In genomic region chr4:145821771-145822170, GRCh38 we compare ENCODE assay signal across 21 cellular contexts.
"Had no signal": no experiment of that assay in that cellular context is flagged by ENCODE, and none has a peak within 500 bp of the region (broad histone marks: within the 10 kb centered on the region; RNA-seq: fewer than 3 reads in every experiment).

No MANE protein-coding gene starts in this region.

- H3K4me3 ChIP-seq: left ventricle myocardium inferior, ovary, sigmoid colon, vagina had no signal

- H3K4me1 Mint-ChIP-seq: activated T-helper 17 cell treated with anti-CD3 and anti-CD28 coated beads, Interleukin-2, amount 50 U/mL, for 72 hours had no signal

- H3K4me3 Mint-ChIP-seq: activated T-helper 17 cell treated with anti-CD3 and anti-CD28 coated beads, Interleukin-2, amount 50 U/mL, for 72 hours; stimulated activated effector memory CD8-positive, alpha-beta T cell treated with anti-CD3 and anti-CD28 coated beads, Interleukin-12 subunit alpha, Interleukin-12 subunit beta, amount 100 ng/mL, for 72 hours; stimulated activated naive CD8-positive, alpha-beta T cell treated with anti-CD3 and anti-CD28 coated beads, Interleukin-15, amount 100 ng/mL, for 72 hours; type B pancreatic cell had no signal

- H3K9me3 Mint-ChIP-seq: activated T-helper 17 cell treated with anti-CD3 and anti-CD28 coated beads, Interleukin-2, amount 50 U/mL, for 72 hours; stimulated activated effector memory CD8-positive, alpha-beta T cell treated with anti-CD3 and anti-CD28 coated beads, Interleukin-12 subunit alpha, Interleukin-12 subunit beta, amount 100 ng/mL, for 72 hours; stimulated activated naive CD8-positive, alpha-beta T cell treated with anti-CD3 and anti-CD28 coated beads, Interleukin-15, amount 100 ng/mL, for 72 hours; type B pancreatic cell had no signal

- H3K27ac Mint-ChIP-seq: activated T-helper 17 cell treated with anti-CD3 and anti-CD28 coated beads, Interleukin-2, amount 50 U/mL, for 72 hours; progenitor cell of endocrine pancreas; stimulated activated effector memory CD8-positive, alpha-beta T cell treated with anti-CD3 and anti-CD28 coated beads, Interleukin-12 subunit alpha, Interleukin-12 subunit beta, amount 100 ng/mL, for 72 hours; type B pancreatic cell had no signal

- H3K4me1 ChIP-seq: vagina had no signal

- H3K27me3 Mint-ChIP-seq: activated T-helper 17 cell treated with anti-CD3 and anti-CD28 coated beads, Interleukin-2, amount 50 U/mL, for 72 hours; progenitor cell of endocrine pancreas; stimulated activated naive CD8-positive, alpha-beta T cell treated with anti-CD3 and anti-CD28 coated beads, Interleukin-15, amount 100 ng/mL, for 72 hours; type B pancreatic cell had no signal

- H3K36me3 ChIP-seq: brain microvascular endothelial cell, ovary, vagina had no signal

- DNase-seq: activated CD4-positive, alpha-beta T cell treated with anti-CD3 and anti-CD28 coated beads for 4 hours; activated CD4-positive, alpha-beta T cell treated with anti-CD3 and anti-CD28 coated beads, Interleukin-2, amount 50 U/mL, for 4 hours; activated gamma-delta T cell treated with Interleukin-2 at 50 U/mL for 16 hours; activated naive CD4-positive, alpha-beta T cell treated with anti-CD3 and anti-CD28 coated beads, Interleukin-2, amount 50 U/mL, for 16 hours; activated T-cell treated with anti-CD3 and anti-CD28 coated beads, Interleukin-2, amount 50 U/mL, for 1 hour; amniotic stem cell; brain microvascular endothelial cell; cortex of kidney; left ventricle myocardium inferior; ovary; sigmoid colon; small intestine; stimulated activated CD4-positive, alpha-beta T cell treated with anti-CD3 and anti-CD28 coated beads, Interleukin-4, amount 100 ng/mL, for 24 hours; stimulated activated naive CD8-positive, alpha-beta T cell treated with anti-CD3 and anti-CD28 coated beads, Interleukin-15, amount 100 ng/mL, for 72 hours; substantia nigra had no signal

- H3K9me3 ChIP-seq: left ventricle myocardium inferior, ovary, sigmoid colon, vagina had no signal

- H3K27me3 ChIP-seq: brain microvascular endothelial cell, ovary, sigmoid colon, vagina had no signal

- ATAC-seq: activated T-helper 17 cell treated with anti-CD3 and anti-CD28 coated beads, Interleukin-2, amount 50 U/mL, for 72 hours; esophagus mucosa; stimulated activated effector memory CD8-positive, alpha-beta T cell treated with anti-CD3 and anti-CD28 coated beads, Interleukin-12 subunit alpha, Interleukin-12 subunit beta, amount 100 ng/mL, for 72 hours; stimulated activated naive CD8-positive, alpha-beta T cell treated with anti-CD3 and anti-CD28 coated beads, Interleukin-15, amount 100 ng/mL, for 72 hours had no signal

- H3K27ac ChIP-seq: brain microvascular endothelial cell, left ventricle myocardium inferior, ovary, vagina had no signal
